8 cellular contexts compared by ENCODE assay signal in genomic region chr6:118933855-118934460, GRCh38. TPM values are rescaled to one million over a fixed set of nuclear protein-coding genes. Genes with fewer than 3 reads are reported as not detected.
DNase-seq lines count a peak whose midpoint lies in the region; ATAC-seq and TF ChIP-seq lines count a peak whose summit lies in the region.

No MANE protein-coding gene starts in this region.

- peak overlapping the region; percentile 98 for H3K27ac ChIP-seq in colonic mucosa

- peak overlapping the region; percentile 40 to 55 for H3K9ac ChIP-seq in colonic mucosa (ENCODE audit: low read depth in 2 of 2, low read length in 2 of 2)

- H3K27ac Mint-ChIP-seq in activated T-cell treated with anti-CD3 and anti-CD28 coated beads, Interleukin-2, amount 50 U/mL, for 72 hours, result peak overlapping the region; percentile 87

- intact Hi-C loops in colonic mucosa (cut with DNase I) (loop anchor here (5.0 kb wide), 1 partner anchor 37 kb away; no protein-coding TSS in a partner anchor), left colon (cut with DNase I, micrococcal nuclease) (no loop called here)

- peaks cover 7 to 20% of the 10 kb centered on the region in 2 donors for H3K36me3 Mint-ChIP-seq in activated T-cell treated with anti-CD3 and anti-CD28 coated beads, Interleukin-2, amount 50 U/mL, for 72 hours (ENCODE audit: insufficient read depth in 2 of 2)

- H3K4me1 ChIP-seq in colonic mucosa (no peaks in the 10 kb centered on the region), neuron (ENCODE audit: insufficient read depth, low read length) (peaks cover 7% of the 10 kb centered on the region)

- no peak for TF ChIP-seq CTCF in colonic mucosa (IDR thresholded peaks at IDR 0.05)

- peak overlapping the region; percentile 95 to 99 for H3K4me3 Mint-ChIP-seq in activated T-cell treated with anti-CD3 and anti-CD28 coated beads, Interleukin-2, amount 50 U/mL, for 72 hours

- no peak for DNase-seq in activated T-cell treated with anti-CD3 and anti-CD28 coated beads, Interleukin-2, amount 50 U/mL, for 72 hours
- no peak for DNase-seq in activated T-cell treated with anti-CD3 and anti-CD28 coated beads for 4 hours
- no peak for DNase-seq in colonic mucosa
- DNase-seq in stimulated activated CD4-positive, alpha-beta T cell treated with anti-CD3 and anti-CD28 coated beads, Interleukin-2, amount 100 ng/mL, for 24 hours, result no peak
- DNase-seq in left colon, result no peak
- no peak for DNase-seq in HUDEP-2 (lab: John Stamatoyannopoulos, UW; ENCODE audit: unreplicated experiment in 76 of 76)

- H3K27me3 ChIP-seq in colonic mucosa, result no peaks in the 10 kb centered on the region
- H3K27me3 ChIP-seq in neuron (ENCODE audit: insufficient read depth, low read length), result no peaks in the 10 kb centered on the region

- no peaks in the 10 kb centered on the region for H3K9me3 ChIP-seq in colonic mucosa
- peaks cover 2% of the 10 kb centered on the region for H3K9me3 ChIP-seq in neuron (ENCODE audit: low read length)

- peaks cover 1 to 2% of the 10 kb centered on the region in 2 donors for H3K9me3 Mint-ChIP-seq in activated T-cell treated with anti-CD3 and anti-CD28 coated beads, Interleukin-2, amount 50 U/mL, for 72 hours

- no peaks in the 10 kb centered on the region for H3K36me3 ChIP-seq in colonic mucosa
- peaks cover 27% of the 10 kb centered on the region for H3K36me3 ChIP-seq in neuron (ENCODE audit: insufficient read depth, low read length)

- H3K4me1 Mint-ChIP-seq in activated T-cell treated with anti-CD3 and anti-CD28 coated beads, Interleukin-2, amount 50 U/mL, for 72 hours (ENCODE audit: low read depth), result peaks cover 41% of the 10 kb centered on the region

- H3K27me3 Mint-ChIP-seq in activated T-cell treated with anti-CD3 and anti-CD28 coated beads, Interleukin-2, amount 50 U/mL, for 72 hours (ENCODE audit: low read depth), result no peaks in the 10 kb centered on the region

- ATAC-seq in activated T-cell treated with anti-CD3 and anti-CD28 coated beads, Interleukin-2, amount 50 U/mL, for 72 hours (replicated peaks in 1 of 2), result no peak
- ATAC-seq in HG03571 (IDR thresholded peaks at IDR 0.05; ENCODE audit: unreplicated experiment) (peak; percentile 3), left colon (no peak)

- H3K4me3 ChIP-seq in colonic mucosa, result peak overlapping the region; percentile 77
- H3K4me3 ChIP-seq in neuron (ENCODE audit: low read length), result peak overlapping the region; percentile 96

- peak overlapping the region; percentile 98 for H2AFZ ChIP-seq in neuron (ENCODE audit: low read depth, low read length)

RNA-seq across cellular contexts. Expression of gene MCM9, which starts 1.0 kb away (rescaled TPM):
- 10 to 100 TPM; 18.4 to 22.9 TPM for total RNA-seq in activated T-cell treated with anti-CD3 and anti-CD28 coated beads, Interleukin-2, amount 50 U/mL, for 72 hours
- total RNA-seq in colonic mucosa (10 to 100 TPM; 14.3 to 18.5 TPM), left colon (10 to 100 TPM; 16.2 to 19.0 TPM)

RNA-seq across cellular contexts. Expression of gene ASF1A, which starts 40.0 kb away (rescaled TPM):
- 10 to 100 TPM; 45.6 to 58.4 TPM for total RNA-seq in activated T-cell treated with anti-CD3 and anti-CD28 coated beads, Interleukin-2, amount 50 U/mL, for 72 hours
- total RNA-seq in colonic mucosa (10 to 100 TPM; 17.7 to 20.4 TPM), left colon (10 to 100 TPM; 14.4 to 17.1 TPM)
